ENCODE assay signal across 20 cellular contexts in the genomic region with DNA sequence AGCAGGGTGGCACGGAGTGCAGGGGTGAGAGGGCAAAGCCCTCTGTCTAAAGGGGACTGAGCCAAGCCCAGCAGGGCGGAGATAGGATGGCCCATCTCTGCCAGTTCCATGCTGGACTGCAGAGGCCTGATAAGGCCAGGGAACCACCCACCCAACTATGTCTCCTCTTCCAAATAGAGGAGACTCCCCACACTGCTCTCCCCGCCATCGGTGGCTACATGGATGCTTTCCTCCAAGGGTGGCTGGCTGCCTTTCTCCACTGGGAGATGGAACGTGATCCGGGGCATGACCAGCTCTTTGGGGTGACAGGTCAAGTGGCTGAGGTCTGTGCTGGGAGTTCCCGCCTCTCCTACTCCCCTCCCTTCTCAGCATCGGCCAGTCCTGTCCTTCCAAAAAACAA. TPM values are rescaled to one million over a fixed set of nuclear protein-coding genes. Genes with fewer than 3 reads are reported as not detected.
DNase-seq lines count a peak whose midpoint lies in the region; ATAC-seq and TF ChIP-seq lines count a peak whose summit lies in the region.
"Had no signal": no experiment of that assay in that cellular context is flagged by ENCODE, and none has a peak within 500 bp of the region (broad histone marks: within the 10 kb centered on the region; RNA-seq: fewer than 3 reads in every experiment).

No MANE protein-coding gene starts in this region.

- no peak overlapping the region for H3K27ac Mint-ChIP-seq in natural killer cell treated with Interleukin-12 subunit alpha and Interleukin-12 subunit beta and Interleukin-15 and Interleukin-18, amount 100 ng/mL, for 72 hours
- H3K27ac Mint-ChIP-seq in natural killer cell (no peak overlapping the region), neural crest cell (ENCODE audit: unreplicated experiment) (peak overlapping the region; percentile 81)
- H3K27ac Mint-ChIP-seq in stimulated activated effector memory CD8-positive, alpha-beta T cell treated with anti-CD3 and anti-CD28 coated beads, Interleukin-12 subunit alpha, Interleukin-12 subunit beta, amount 100 ng/mL, for 72 hours, result no peak overlapping the region
- no peak overlapping the region for H3K27ac Mint-ChIP-seq in activated T-helper 1 cell treated with anti-CD3 and anti-CD28 coated beads, Interleukin-12 subunit alpha, Interleukin-12 subunit beta, Interleukin-2, Interleukin-4 antibody, amounts not matched to agents 30 ng/mL and 10 ng/mL and 1 ng/mL, durations not matched to agents 14 hours and 24 hours and 36 hours

- intact Hi-C loops in natural killer cell (cut with micrococcal nuclease), result no loop called here
- intact Hi-C loops in activated T-helper 1 cell treated with anti-CD3 and anti-CD28 coated beads, Interleukin-12 subunit alpha, Interleukin-12 subunit beta, Interleukin-2, Interleukin-4 antibody, amounts not matched to agents 30 ng/mL and 10 ng/mL and 1 ng/mL, durations not matched to agents 14 hours and 24 hours and 36 hours (cut with micrococcal nuclease), result no loop called here

- no peaks in the 10 kb centered on the region for H3K36me3 Mint-ChIP-seq in natural killer cell treated with Interleukin-12 subunit alpha and Interleukin-12 subunit beta and Interleukin-15 and Interleukin-18, amount 100 ng/mL, for 72 hours
- no peaks in the 10 kb centered on the region for H3K36me3 Mint-ChIP-seq in natural killer cell
- no peaks in the 10 kb centered on the region for H3K36me3 Mint-ChIP-seq in neural crest cell (ENCODE audit: low read depth)
- peaks cover 8% of the 10 kb centered on the region for H3K36me3 Mint-ChIP-seq in stimulated activated effector memory CD8-positive, alpha-beta T cell treated with anti-CD3 and anti-CD28 coated beads, Interleukin-12 subunit alpha, Interleukin-12 subunit beta, amount 100 ng/mL, for 72 hours
- no peaks in the 10 kb centered on the region for H3K36me3 Mint-ChIP-seq in activated T-helper 1 cell treated with anti-CD3 and anti-CD28 coated beads, Interleukin-12 subunit alpha, Interleukin-12 subunit beta, Interleukin-2, Interleukin-4 antibody, amounts not matched to agents 30 ng/mL and 10 ng/mL and 1 ng/mL, durations not matched to agents 14 hours and 24 hours and 36 hours (ENCODE audit: low read depth)

- ATAC-seq in natural killer cell treated with Interleukin-12 subunit alpha and Interleukin-12 subunit beta and Interleukin-15 and Interleukin-18, amount 100 ng/mL, for 72 hours, result peak; percentile 22 to 33
- ATAC-seq in natural killer cell, result no peak
- ATAC-seq in left lobe of liver, result peak; percentile 37
- ATAC-seq in stimulated activated effector memory CD8-positive, alpha-beta T cell treated with anti-CD3 and anti-CD28 coated beads, Interleukin-12 subunit alpha, Interleukin-12 subunit beta, amount 100 ng/mL, for 72 hours, result no peak
- ATAC-seq: Right ventricle myocardium inferior had no signal

- H3K9me3 Mint-ChIP-seq in natural killer cell treated with Interleukin-12 subunit alpha and Interleukin-12 subunit beta and Interleukin-15 and Interleukin-18, amount 100 ng/mL, for 72 hours, result no peaks in the 10 kb centered on the region
- no peaks in the 10 kb centered on the region for H3K9me3 Mint-ChIP-seq in natural killer cell
- H3K9me3 Mint-ChIP-seq in neural crest cell, result no peaks in the 10 kb centered on the region
- no peaks in the 10 kb centered on the region for H3K9me3 Mint-ChIP-seq in stimulated activated effector memory CD8-positive, alpha-beta T cell treated with anti-CD3 and anti-CD28 coated beads, Interleukin-12 subunit alpha, Interleukin-12 subunit beta, amount 100 ng/mL, for 72 hours
- no peaks in the 10 kb centered on the region for H3K9me3 Mint-ChIP-seq in activated T-helper 1 cell treated with anti-CD3 and anti-CD28 coated beads, Interleukin-12 subunit alpha, Interleukin-12 subunit beta, Interleukin-2, Interleukin-4 antibody, amounts not matched to agents 30 ng/mL and 10 ng/mL and 1 ng/mL, durations not matched to agents 14 hours and 24 hours and 36 hours

- peaks cover 47 to 59% of the 10 kb centered on the region in 2 donors for H3K27me3 Mint-ChIP-seq in natural killer cell treated with Interleukin-12 subunit alpha and Interleukin-12 subunit beta and Interleukin-15 and Interleukin-18, amount 100 ng/mL, for 72 hours
- peaks cover 62 to 86% of the 10 kb centered on the region in 2 donors for H3K27me3 Mint-ChIP-seq in natural killer cell (ENCODE audit: low read depth in 2 of 2)
- H3K27me3 Mint-ChIP-seq in neural crest cell (ENCODE audit: low read depth), result no peaks in the 10 kb centered on the region
- peaks cover 56% of the 10 kb centered on the region for H3K27me3 Mint-ChIP-seq in activated T-helper 1 cell treated with anti-CD3 and anti-CD28 coated beads, Interleukin-12 subunit alpha, Interleukin-12 subunit beta, Interleukin-2, Interleukin-4 antibody, amounts not matched to agents 30 ng/mL and 10 ng/mL and 1 ng/mL, durations not matched to agents 14 hours and 24 hours and 36 hours (ENCODE audit: insufficient read depth)

- no peak overlapping the region for H3K4me3 Mint-ChIP-seq in natural killer cell treated with Interleukin-12 subunit alpha and Interleukin-12 subunit beta and Interleukin-15 and Interleukin-18, amount 100 ng/mL, for 72 hours
- no peak overlapping the region for H3K4me3 Mint-ChIP-seq in natural killer cell
- H3K4me3 Mint-ChIP-seq in neural crest cell, result no peak overlapping the region
- no peak overlapping the region for H3K4me3 Mint-ChIP-seq in stimulated activated effector memory CD8-positive, alpha-beta T cell treated with anti-CD3 and anti-CD28 coated beads, Interleukin-12 subunit alpha, Interleukin-12 subunit beta, amount 100 ng/mL, for 72 hours
- no peak overlapping the region for H3K4me3 Mint-ChIP-seq in activated T-helper 1 cell treated with anti-CD3 and anti-CD28 coated beads, Interleukin-12 subunit alpha, Interleukin-12 subunit beta, Interleukin-2, Interleukin-4 antibody, amounts not matched to agents 30 ng/mL and 10 ng/mL and 1 ng/mL, durations not matched to agents 14 hours and 24 hours and 36 hours

- H3K4me1 Mint-ChIP-seq in natural killer cell treated with Interleukin-12 subunit alpha and Interleukin-12 subunit beta and Interleukin-15 and Interleukin-18, amount 100 ng/mL, for 72 hours (ENCODE audit: low read depth in 2 of 2), result peaks cover 23 to 25% of the 10 kb centered on the region in 2 donors
- H3K4me1 Mint-ChIP-seq in natural killer cell (peaks cover 11 to 16% of the 10 kb centered on the region in 2 donors), neural crest cell (peaks cover 28% of the 10 kb centered on the region)
- H3K4me1 Mint-ChIP-seq in stimulated activated effector memory CD8-positive, alpha-beta T cell treated with anti-CD3 and anti-CD28 coated beads, Interleukin-12 subunit alpha, Interleukin-12 subunit beta, amount 100 ng/mL, for 72 hours, result peaks cover 36% of the 10 kb centered on the region
- H3K4me1 Mint-ChIP-seq in activated T-helper 1 cell treated with anti-CD3 and anti-CD28 coated beads, Interleukin-12 subunit alpha, Interleukin-12 subunit beta, Interleukin-2, Interleukin-4 antibody, amounts not matched to agents 30 ng/mL and 10 ng/mL and 1 ng/mL, durations not matched to agents 14 hours and 24 hours and 36 hours (ENCODE audit: low read depth), result peaks cover 24% of the 10 kb centered on the region

- TF ChIP-seq CTCF in natural killer cell (IDR thresholded peaks at IDR 0.05) (no peak), neural crest cell (conservative IDR thresholded peaks at IDR 0.05) (no peak)

- DNase-seq in natural killer cell treated with Interleukin-12 subunit alpha and Interleukin-12 subunit beta and Interleukin-15 and Interleukin-18, amount 100 ng/mL, for 72 hours (ENCODE audit: low spot score), result no peak
- DNase-seq in natural killer cell (no peak), left lobe of liver (ENCODE audit: low spot score) (no peak), neural crest cell (ENCODE audit: low read depth, low spot score) (no peak), 8988T (no peak), dedifferentiated amniotic fluid mesenchymal stem cell (ENCODE audit: extremely low spot score) (no peak)
- no peak for DNase-seq in stimulated activated effector memory CD8-positive, alpha-beta T cell treated with anti-CD3 and anti-CD28 coated beads, Interleukin-12 subunit alpha, Interleukin-12 subunit beta, amount 100 ng/mL, for 72 hours (ENCODE audit: low spot score in 2 of 2)
- no peak for DNase-seq in activated T-helper 1 cell treated with anti-CD3 and anti-CD28 coated beads, Interleukin-12 subunit alpha, Interleukin-12 subunit beta, Interleukin-2, Interleukin-4 antibody, amounts not matched to agents 30 ng/mL and 10 ng/mL and 1 ng/mL, durations not matched to agents 14 hours and 24 hours and 36 hours (ENCODE audit: low spot score)
- DNase-seq: Calu3; DMS153; KBM-7; MV-4-11; NCI-H1105; NCI-H1436 treated with DMSO at 0.1 percent for 48 hours; NCI-H187 treated with DMSO at 0.1 percent for 48 hours; NCI-H748 treated with DMSO at 0.1 percent for 48 hours; NK-92 treated with Interleukin-12 subunit alpha and Interleukin-12 subunit beta, amount 100 ng/mL, for 24 hours; PC-9; SJCRH30 had no signal

RNA-seq across cellular contexts. Expression of a gene that starts 58.1 kb away (rescaled TPM):
- total RNA-seq in natural killer cell treated with Interleukin-12 subunit alpha and Interleukin-12 subunit beta and Interleukin-15 and Interleukin-18, amount 100 ng/mL, for 72 hours, result 1 to 10 TPM; 6.4 to 7.3 TPM
- 10 to 100 TPM; 11.2 to 14.1 (median 13.6) TPM for total RNA-seq in natural killer cell
- 26.3 TPM for total RNA-seq in left lobe of liver
- 18.6 and 20.6 TPM in 2 replicates for total RNA-seq in neural crest cell
- 14.7 and 15.1 TPM in 2 replicates for total RNA-seq in activated T-helper 1 cell treated with anti-CD3 and anti-CD28 coated beads, Interleukin-12 subunit alpha, Interleukin-12 subunit beta, Interleukin-2, Interleukin-4 antibody, amounts not matched to agents 30 ng/mL and 10 ng/mL and 1 ng/mL, durations not matched to agents 14 hours and 24 hours and 36 hours

Comparison
In these comparisons a context has a peak if more than half of its experiments do, and no peak if none do; other contexts are left out.
1. ATAC-seq: peak in natural killer cell treated with Interleukin-12 subunit alpha and Interleukin-12 subunit beta and Interleukin-15 and Interleukin-18, amount 100 ng/mL, for 72 hours (2 of 2) and left lobe of liver (single experiment); none in natural killer cell (0 of 3) and stimulated activated effector memory CD8-positive, alpha-beta T cell treated with anti-CD3 and anti-CD28 coated beads, Interleukin-12 subunit alpha, Interleukin-12 subunit beta, amount 100 ng/mL, for 72 hours (single experiment).